ENCODE assay signal across 8 cellular contexts in genomic region chr2:171687287-171688128, GRCh38.
DNase-seq lines count a peak whose midpoint lies in the region; ATAC-seq and TF ChIP-seq lines count a peak whose summit lies in the region.

Gene DYNC1I2, plus strand, starts transcription at chr2:171687469. Its CDS starts 2,687 bp downstream, at chr2:171690156.

- TF ChIP-seq CTCF in AG10803 (conservative IDR thresholded peaks at IDR 0.05; ENCODE audit: low read length) = no peak

- peak; percentile 95 for DNase-seq in AG10803 (ENCODE audit: low read depth)
- DNase-seq in NCI-H446 (lab: John Stamatoyannopoulos, UW) = peak; percentile 82 to 93
- DNase-seq in activated CD4-positive, CD25-positive, alpha-beta regulatory T cell treated with anti-CD3 and anti-CD28 coated beads, Interleukin-2, amount 50 U/mL, for 72 hours = peak; percentile 68
- DNase-seq in cerebellar nuclear complex (lab: John Stamatoyannopoulos, UW) = peak; percentile 76 to 80
- peak; percentile 96 for DNase-seq in islet precursor cell
- peak; percentile 64 to 68 (median 66) for DNase-seq in stimulated activated CD4-positive, alpha-beta T cell treated with anti-CD3 and anti-CD28 coated beads, Interleukin-12 subunit alpha, Interleukin-12 subunit beta, amount 100 ng/mL, for 48 hours (ENCODE audit: low read depth in 2 of 3, low spot score in 1 of 3)

- ATAC-seq in GM19023 (IDR thresholded peaks at IDR 0.05; ENCODE audit: unreplicated experiment) (peak; percentile 86), HG03342 (IDR thresholded peaks at IDR 0.05; ENCODE audit: unreplicated experiment) (peak; percentile 87)

- H3K4me3 ChIP-seq in AG10803 (ENCODE audit: low read length) = peak within 1 kb of the TSS; percentile 91

Comparison
In these comparisons a context has a peak if more than half of its experiments do, and no peak if none do; other contexts are left out.
1. Peak in every context shown above with its lines: DNase-seq, ATAC-seq and H3K4me3 ChIP-seq.